14 cellular contexts compared by ENCODE assay signal in the genomic region with DNA sequence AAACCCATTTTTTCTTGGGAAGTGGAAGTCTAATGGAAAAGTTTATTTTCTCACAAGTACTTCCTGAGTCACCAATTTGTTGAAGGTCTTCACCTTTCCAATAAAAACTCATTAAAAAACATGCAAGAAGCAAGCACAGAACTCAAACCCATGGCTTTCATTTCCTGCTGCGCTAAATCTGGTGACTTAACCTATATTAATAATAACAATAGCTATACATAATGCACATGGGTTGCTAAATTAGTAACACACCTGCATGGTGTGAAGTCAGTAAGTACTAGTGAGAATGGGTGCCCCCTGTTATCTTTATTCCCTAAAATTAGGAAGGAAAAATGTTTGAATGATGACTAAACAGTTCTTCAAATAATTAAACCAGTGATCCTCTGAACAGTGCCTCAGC. TPM values are rescaled to one million over a fixed set of nuclear protein-coding genes. Genes with fewer than 3 reads are reported as not detected.
A peak's percentile ranks its signal among the peaks of the same experiment; 100 is the strongest.
DNase-seq lines count a peak whose midpoint lies in the region; ATAC-seq, FAIRE-seq and TF ChIP-seq lines count a peak whose summit lies in the region.
"Had no signal": no experiment of that assay in that cellular context is flagged by ENCODE, and none has a peak within 500 bp of the region (broad histone marks: within the 10 kb centered on the region; RNA-seq: fewer than 3 reads in every experiment).

No MANE protein-coding gene starts in this region.

- no peak for ATAC-seq in CD8-positive, alpha-beta T cell
- no peak for ATAC-seq in central memory CD8-positive, alpha-beta T cell (replicated peaks; ENCODE audit: extremely low read depth, poor library complexity, severe bottlenecking)
- no peak for ATAC-seq in GM19395 (IDR thresholded peaks at IDR 0.05; ENCODE audit: unreplicated experiment)
- ATAC-seq: right lobe of liver had no signal

- no peak for TF ChIP-seq CTCF in CD8-positive, alpha-beta T cell (IDR thresholded peaks at IDR 0.05)

- H3K36me3 Mint-ChIP-seq in CD8-positive, alpha-beta T cell = peaks cover 61% of the 10 kb centered on the region
- peaks cover 57% of the 10 kb centered on the region for H3K36me3 Mint-ChIP-seq in central memory CD8-positive, alpha-beta T cell (ENCODE audit: insufficient read depth)

- no peak for FAIRE-seq in GM19239 (lab: Jason Lieb, UNC)

- H3K27me3 ChIP-seq in CD8-positive, alpha-beta T cell (ENCODE audit: insufficient read depth, low read length) = no peaks in the 10 kb centered on the region
- H3K27me3 ChIP-seq: right lobe of liver had no signal

- peak overlapping the region; percentile 96 for H3K27ac Mint-ChIP-seq in CD8-positive, alpha-beta T cell
- H3K27ac Mint-ChIP-seq in central memory CD8-positive, alpha-beta T cell (ENCODE audit: low read depth) = peak overlapping the region; percentile 98

- no peak for DNase-seq in CD8-positive, alpha-beta T cell
- DNase-seq in NAMALWA (ENCODE audit: low spot score) = peak; percentile 47
- DNase-seq in central memory CD8-positive, alpha-beta T cell (ENCODE audit: low spot score in 2 of 2) = no peak
- peak; percentile 29 for DNase-seq in renal cortical epithelial cell (ENCODE audit: low read depth)
- no peak for DNase-seq in DMS53 treated with DMSO at 0.1 percent for 48 hours (lab: John Stamatoyannopoulos, UW; ENCODE audit: unreplicated experiment)
- DNase-seq in globus pallidus (ENCODE audit: low spot score) = no peak
- no peak for DNase-seq in GM19239 (ENCODE audit: insufficient read length, low spot score)
- DNase-seq: activated CD4-positive, CD25-positive, alpha-beta regulatory T cell; amniotic stem cell; DMS153; effector CD4-positive, alpha-beta T cell; NCI-H524; right lobe of liver had no signal

- H3K4me1 Mint-ChIP-seq in CD8-positive, alpha-beta T cell (ENCODE audit: low read depth) = peaks cover 84% of the 10 kb centered on the region
- H3K4me1 Mint-ChIP-seq in central memory CD8-positive, alpha-beta T cell = peaks cover 79% of the 10 kb centered on the region

- no peaks in the 10 kb centered on the region for H3K36me3 ChIP-seq in CD8-positive, alpha-beta T cell (ENCODE audit: insufficient read depth, low read length)
- H3K36me3 ChIP-seq: right lobe of liver had no signal

- POLR2A ChIA-PET in CD8-positive, alpha-beta T cell (lab: Charles Lee) = interaction anchor here (1.1 to 10.3 kb wide), 8 partner anchors 8 to 107 kb away, joined by 3 to 239 read pairs (median 5); no protein-coding TSS in a partner anchor

- no peaks in the 10 kb centered on the region for H3K27me3 Mint-ChIP-seq in CD8-positive, alpha-beta T cell (ENCODE audit: low read depth)
- no peaks in the 10 kb centered on the region for H3K27me3 Mint-ChIP-seq in central memory CD8-positive, alpha-beta T cell

- peak overlapping the region; percentile 95 for H3K4me3 Mint-ChIP-seq in CD8-positive, alpha-beta T cell
- peak overlapping the region; percentile 88 for H3K4me3 Mint-ChIP-seq in central memory CD8-positive, alpha-beta T cell

- intact Hi-C loops in CD8-positive, alpha-beta T cell (cut with DNase I, micrococcal nuclease) = loop anchor here in 1 of 2 experiments (10.0 kb wide), 1 partner anchor 1739 kb away; no protein-coding TSS in a partner anchor

- no peaks in the 10 kb centered on the region for H3K9me3 ChIP-seq in CD8-positive, alpha-beta T cell (ENCODE audit: low read length)
- H3K9me3 ChIP-seq: right lobe of liver had no signal

- peak overlapping the region; percentile 17 for H3K4me3 ChIP-seq in CD8-positive, alpha-beta T cell (ENCODE audit: low read depth, low read length)
- H3K4me3 ChIP-seq: right lobe of liver had no signal

- peaks cover 78% of the 10 kb centered on the region for H3K4me1 ChIP-seq in CD8-positive, alpha-beta T cell (ENCODE audit: insufficient read depth, low read length)

- no peaks in the 10 kb centered on the region for H3K9me3 Mint-ChIP-seq in CD8-positive, alpha-beta T cell
- H3K9me3 Mint-ChIP-seq in central memory CD8-positive, alpha-beta T cell = no peaks in the 10 kb centered on the region

- CTCF ChIA-PET in CD8-positive, alpha-beta T cell (lab: Charles Lee) = interaction anchor here (1.0 to 2.5 kb wide), 6 partner anchors 10 to 92 kb away, joined by 3 to 14 read pairs (median 4); no protein-coding TSS in a partner anchor

- peak overlapping the region; percentile 99 for H3K27ac ChIP-seq in CD8-positive, alpha-beta T cell (ENCODE audit: low read depth, low read length)

RNA-seq across cellular contexts. Expression of gene PPP2R5C, which starts 52.3 kb away (rescaled TPM):
- 100 to 1,000 TPM; 557 to 560 TPM for total RNA-seq in CD8-positive, alpha-beta T cell
- 88.0 and 96.9 TPM in 2 replicates for total RNA-seq in renal cortical epithelial cell

Comparison
In these comparisons a context has a peak if more than half of its experiments do, and no peak if none do; other contexts are left out.
1. DNase-seq: peak in NAMALWA (single experiment) and renal cortical epithelial cell (single experiment); none in CD8-positive, alpha-beta T cell (0 of 7), central memory CD8-positive, alpha-beta T cell (0 of 2), DMS53 treated with DMSO at 0.1 percent for 48 hours (single experiment), globus pallidus (single experiment) and GM19239 (single experiment).